Comparison of ENCODE assay signal across 22 cellular contexts in genomic region chr2:95032341-95032740, GRCh38. TPM values are rescaled to one million over a fixed set of nuclear protein-coding genes. Genes with fewer than 3 reads are reported as not detected.
A peak's percentile ranks its signal among the peaks of the same experiment; 100 is the strongest.
DNase-seq lines count a peak whose midpoint lies in the region; ATAC-seq and FAIRE-seq lines count a peak whose summit lies in the region.
"Had no signal": no experiment of that assay in that cellular context is flagged by ENCODE, and none has a peak within 500 bp of the region (broad histone marks: within the 10 kb centered on the region; RNA-seq: fewer than 3 reads in every experiment).

No MANE protein-coding gene starts in this region.

- no peak overlapping the region for H3K4me3 Mint-ChIP-seq in stimulated activated naive CD8-positive, alpha-beta T cell treated with anti-CD3 and anti-CD28 coated beads, Interleukin-15, amount 100 ng/mL, for 72 hours
- H3K4me3 Mint-ChIP-seq in naive thymus-derived CD4-positive, alpha-beta T cell, result peak overlapping the region in 3 of 10 donors; percentile 36 to 56 (median 38)
- H3K4me3 Mint-ChIP-seq in T-helper 2 cell treated with Interferon-gamma antibody and Interleukin-4, amounts not matched to agents 5 μg/mL and 100 μg/mL, for 36 hours, result no peak overlapping the region
- H3K4me3 Mint-ChIP-seq: CD8-positive, alpha-beta memory T cell had no signal

- H3K4me3 ChIP-seq in naive thymus-derived CD4-positive, alpha-beta T cell (ENCODE audit: low read length), result no peak overlapping the region
- H3K4me3 ChIP-seq: BLaER1, SJCRH30 had no signal

- peak; percentile 8 for ATAC-seq in stimulated activated naive CD8-positive, alpha-beta T cell treated with anti-CD3 and anti-CD28 coated beads, Interleukin-15, amount 100 ng/mL, for 72 hours
- ATAC-seq in stimulated activated naive CD8-positive, alpha-beta T cell treated with anti-CD3 and anti-CD28 coated beads, Interleukin-15, Interleukin-2, amounts not matched to agents 100 U/mL and 50 U/mL, for 24 hours, result no peak
- ATAC-seq in naive thymus-derived CD4-positive, alpha-beta T cell, result no peak

- H3K27me3 Mint-ChIP-seq in stimulated activated naive CD8-positive, alpha-beta T cell treated with anti-CD3 and anti-CD28 coated beads, Interleukin-15, amount 100 ng/mL, for 72 hours, result no peaks in the 10 kb centered on the region
- H3K27me3 Mint-ChIP-seq in naive thymus-derived CD4-positive, alpha-beta T cell, result peaks cover 0 to 2% (median 0%) of the 10 kb centered on the region in 5 donors
- no peaks in the 10 kb centered on the region for H3K27me3 Mint-ChIP-seq in T-helper 2 cell treated with Interferon-gamma antibody and Interleukin-4, amounts not matched to agents 5 μg/mL and 100 μg/mL, for 36 hours (ENCODE audit: low read depth)

- no peak overlapping the region for H3K27ac Mint-ChIP-seq in stimulated activated naive CD8-positive, alpha-beta T cell treated with anti-CD3 and anti-CD28 coated beads, Interleukin-15, amount 100 ng/mL, for 72 hours
- peak overlapping the region in 7 of 9 donors; percentile 45 to 77 (median 69) for H3K27ac Mint-ChIP-seq in naive thymus-derived CD4-positive, alpha-beta T cell
- no peak overlapping the region for H3K27ac Mint-ChIP-seq in T-helper 2 cell treated with Interferon-gamma antibody and Interleukin-4, amounts not matched to agents 5 μg/mL and 100 μg/mL, for 36 hours

- no peak for FAIRE-seq in RCC 7860 (lab: Jason Lieb, UNC)
- FAIRE-seq: D721Med, GM12892, GM18507 had no signal

- H3K36me3 ChIP-seq in naive thymus-derived CD4-positive, alpha-beta T cell (ENCODE audit: control insufficient read depth in 2 of 3, insufficient read depth in 3 of 3, low read length in 3 of 3), result peaks cover 0 to 33% (median 0%) of the 10 kb centered on the region in 3 experiments
- H3K36me3 ChIP-seq: BLaER1, SJCRH30 had no signal

- H3K36me3 Mint-ChIP-seq in naive thymus-derived CD4-positive, alpha-beta T cell, result peaks cover 4 to 46% (median 18%) of the 10 kb centered on the region in 5 donors
- H3K36me3 Mint-ChIP-seq in T-helper 2 cell treated with Interferon-gamma antibody and Interleukin-4, amounts not matched to agents 5 μg/mL and 100 μg/mL, for 36 hours (ENCODE audit: low read depth), result peaks cover 46% of the 10 kb centered on the region

- DNase-seq in stimulated activated naive CD8-positive, alpha-beta T cell treated with anti-CD3 and anti-CD28 coated beads, Interleukin-15, amount 100 ng/mL, for 72 hours, result no peak
- DNase-seq in stimulated activated naive CD8-positive, alpha-beta T cell treated with anti-CD3 and anti-CD28 coated beads, Interleukin-15, Interleukin-2, amounts not matched to agents 100 U/mL and 50 U/mL, for 24 hours, result no peak
- DNase-seq in caudate nucleus (lab: John Stamatoyannopoulos, UW) (no peak), RCC 7860 (ENCODE audit: low spot score) (no peak), dedifferentiated amniotic fluid mesenchymal stem cell (ENCODE audit: extremely low spot score) (no peak)
- DNase-seq in naive thymus-derived CD4-positive, alpha-beta T cell, result no peak
- DNase-seq in T-helper 2 cell treated with Interferon-gamma antibody and Interleukin-4, amounts not matched to agents 5 μg/mL and 100 μg/mL, for 36 hours (ENCODE audit: low spot score), result no peak
- no peak for DNase-seq in activated CD8-positive, alpha-beta memory T cell treated with anti-CD3 and anti-CD28 coated beads, Interleukin-2, amount 50 U/mL, for 4 hours
- DNase-seq: CD8-positive, alpha-beta memory T cell; NCI-H1105; NCI-H1694; NCI-H748 treated with DMSO at 0.1 percent for 48 hours; SJCRH30 had no signal

- peaks cover 0 to 87% of the 10 kb centered on the region in 2 donors for H3K4me1 ChIP-seq in naive thymus-derived CD4-positive, alpha-beta T cell (ENCODE audit: control insufficient read depth in 2 of 2, insufficient read depth in 2 of 2, low read length in 2 of 2)
- H3K4me1 ChIP-seq: BLaER1, SJCRH30 had no signal

- H3K27ac ChIP-seq in caudate nucleus (ENCODE audit: low read depth, low read length), result peak overlapping the region; percentile 73
- H3K27ac ChIP-seq in naive thymus-derived CD4-positive, alpha-beta T cell (ENCODE audit: low read depth, low read length), result peak overlapping the region; percentile 48
- H3K27ac ChIP-seq: BLaER1, RWPE1, SJCRH30 had no signal

- H3K9me3 Mint-ChIP-seq in stimulated activated naive CD8-positive, alpha-beta T cell treated with anti-CD3 and anti-CD28 coated beads, Interleukin-15, amount 100 ng/mL, for 72 hours, result peaks cover 11% of the 10 kb centered on the region in 2 donors
- H3K9me3 Mint-ChIP-seq in naive thymus-derived CD4-positive, alpha-beta T cell, result peaks cover 0 to 10% (median 0%) of the 10 kb centered on the region in 11 donors
- H3K9me3 Mint-ChIP-seq in T-helper 2 cell treated with Interferon-gamma antibody and Interleukin-4, amounts not matched to agents 5 μg/mL and 100 μg/mL, for 36 hours, result peaks cover 4% of the 10 kb centered on the region

- no peaks in the 10 kb centered on the region for H3K27me3 ChIP-seq in naive thymus-derived CD4-positive, alpha-beta T cell (ENCODE audit: control insufficient read depth in 2 of 2, insufficient read depth in 2 of 2, low read length in 2 of 2)

- CTCF ChIA-PET in naive thymus-derived CD4-positive, alpha-beta T cell (lab: Charles Lee), result interaction anchor here (0.8 to 4.8 kb wide), 4 partner anchors 8 to 47 kb away, joined by 3 to 28 read pairs (median 8); no protein-coding TSS in a partner anchor

- intact Hi-C loops in naive thymus-derived CD4-positive, alpha-beta T cell (cut with micrococcal nuclease), result no loop called here

- H3K4me1 Mint-ChIP-seq in stimulated activated naive CD8-positive, alpha-beta T cell treated with anti-CD3 and anti-CD28 coated beads, Interleukin-15, amount 100 ng/mL, for 72 hours, result peaks cover 77% of the 10 kb centered on the region
- peaks cover 47 to 95% (median 90%) of the 10 kb centered on the region in 7 donors for H3K4me1 Mint-ChIP-seq in naive thymus-derived CD4-positive, alpha-beta T cell
- H3K4me1 Mint-ChIP-seq in T-helper 2 cell treated with Interferon-gamma antibody and Interleukin-4, amounts not matched to agents 5 μg/mL and 100 μg/mL, for 36 hours (ENCODE audit: low read depth), result peaks cover 42% of the 10 kb centered on the region

- POLR2A ChIA-PET in naive thymus-derived CD4-positive, alpha-beta T cell (lab: Charles Lee), result interaction anchor here (0.9 to 16.0 kb wide), 4 partner anchors 10 to 46 kb away, joined by 3 to 1031 read pairs (median 192); no protein-coding TSS in a partner anchor

- H3K9me3 ChIP-seq in naive thymus-derived CD4-positive, alpha-beta T cell (ENCODE audit: control insufficient read depth in 2 of 3, low read length in 3 of 3), result no peaks in the 10 kb centered on the region
- H3K9me3 ChIP-seq: SJCRH30 had no signal

RNA-seq across cellular contexts. Expression of gene MAL, which starts 6.8 kb away (rescaled TPM):
- total RNA-seq in naive thymus-derived CD4-positive, alpha-beta T cell, result 100 to 1,000 TPM; 124 to 575 (median 159) TPM
- 100 to 1,000 TPM; 355 to 408 TPM for polyA plus RNA-seq in naive thymus-derived CD4-positive, alpha-beta T cell
- total RNA-seq: A673, H4, NCI-H460, OCI-LY7, SJCRH30 had no signal

Comparison
In these comparisons a context has a peak if more than half of its experiments do, and no peak if none do; other contexts are left out.
1. H3K27ac Mint-ChIP-seq: peak in naive thymus-derived CD4-positive, alpha-beta T cell (7 of 9); none in stimulated activated naive CD8-positive, alpha-beta T cell treated with anti-CD3 and anti-CD28 coated beads, Interleukin-15, amount 100 ng/mL, for 72 hours (0 of 2) and T-helper 2 cell treated with Interferon-gamma antibody and Interleukin-4, amounts not matched to agents 5 μg/mL and 100 μg/mL, for 36 hours (single experiment).